In the genomic region with DNA sequence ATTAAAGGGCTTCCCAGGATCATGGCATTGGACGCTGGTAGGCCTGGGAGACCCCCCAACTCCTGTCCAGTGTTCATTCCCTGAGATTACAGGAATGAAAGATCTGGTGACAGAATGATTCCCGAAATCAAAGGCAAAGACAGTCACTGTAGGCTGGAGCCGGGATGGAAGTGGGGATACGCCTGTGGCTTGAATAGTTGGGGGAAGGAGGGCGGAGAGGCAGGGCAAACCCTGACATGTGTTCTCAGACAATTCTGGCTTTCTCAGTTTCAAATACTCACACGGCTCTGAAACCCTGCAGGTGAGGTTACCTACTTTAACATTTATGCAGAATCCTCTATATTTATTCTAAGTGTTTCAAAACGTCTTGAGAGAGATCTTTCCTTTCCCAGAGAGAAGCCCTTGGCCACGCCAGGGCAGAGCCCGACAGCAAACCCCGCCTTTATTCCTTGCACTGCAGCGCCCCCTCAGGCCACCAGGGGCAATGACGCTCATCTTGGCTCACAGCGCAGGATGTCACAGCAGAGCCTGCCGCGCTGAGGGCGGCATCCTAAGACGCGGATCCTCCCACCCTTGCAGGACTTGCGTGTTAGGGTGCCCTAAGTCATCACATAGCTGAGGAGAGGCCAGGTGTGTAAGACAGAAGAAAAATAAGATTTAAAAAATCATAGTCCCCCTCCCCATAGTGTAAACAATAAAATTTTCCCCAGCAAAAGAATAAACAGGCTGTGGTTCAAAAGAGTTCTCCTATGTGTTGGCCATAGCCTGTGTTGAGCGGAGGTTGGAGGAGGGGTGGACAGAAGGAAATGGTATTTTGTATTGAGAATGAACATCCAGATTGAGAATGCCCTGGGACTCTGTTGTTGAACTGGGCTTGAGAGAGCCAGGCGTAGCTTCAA, we compare ENCODE assay signal across 8 cellular contexts.
DNase-seq lines count a peak whose midpoint lies in the region; ATAC-seq and TF ChIP-seq lines count a peak whose summit lies in the region.

No MANE protein-coding gene starts in this region.

- TF ChIP-seq CTCF in heart right ventricle (IDR thresholded peaks at IDR 0.05) = peak; percentile 86 to 97 (median 96)

- 28 to 30% methylated on average over 21 of the region's 21 CpGs for WGBS in heart right ventricle, 2 donors

- H3K27me3 ChIP-seq in heart right ventricle = no peaks in the 10 kb centered on the region

- H3K4me3 ChIP-seq in heart right ventricle = no peak overlapping the region

- no peak overlapping the region for H3K27ac ChIP-seq in heart right ventricle

- H3K36me3 ChIP-seq in heart right ventricle = no peaks in the 10 kb centered on the region

- ATAC-seq in GM19324 (IDR thresholded peaks at IDR 0.05; ENCODE audit: low FRiP score, unreplicated experiment) (peak; percentile 90), HG03342 (IDR thresholded peaks at IDR 0.05; ENCODE audit: unreplicated experiment) (peak; percentile 92), heart right ventricle (peak; percentile 93 to 97 (median 96))
- ATAC-seq in activated naive CD4-positive, alpha-beta T cell treated with anti-CD3 and anti-CD28 coated beads, Interleukin-2, amount 50 U/mL, for 72 hours = peak; percentile 67 to 84

- H3K27ac Mint-ChIP-seq in activated naive CD4-positive, alpha-beta T cell treated with anti-CD3 and anti-CD28 coated beads, Interleukin-2, amount 50 U/mL, for 72 hours = no peak overlapping the region

- intact Hi-C loops in heart right ventricle (cut with DNase I) = loop anchor here (1.0 to 10.0 kb wide), 16 partner anchors 149 to 651 kb away; partner anchors contain the start of gene NTRK2 (in 2 of the 10)

- peak; percentile 76 for DNase-seq in D341Med (ENCODE audit: low spot score)
- DNase-seq in NCI-H69 (lab: John Stamatoyannopoulos, UW) = peak; percentile 83
- DNase-seq in activated naive CD4-positive, alpha-beta T cell treated with anti-CD3 and anti-CD28 coated beads, Interleukin-2, amount 50 U/mL, for 72 hours (ENCODE audit: low spot score in 2 of 2) = peak in 1 of 2 donors; percentile 65
- peak; percentile 78 to 82 for DNase-seq in heart right ventricle
- peak; percentile 86 for DNase-seq in putamen (ENCODE audit: low spot score)
- DNase-seq in activated CD4-positive, CD25-positive, alpha-beta regulatory T cell (lab: John Stamatoyannopoulos, UW) = no peak

- peaks cover 0 to 10% of the 10 kb centered on the region in 2 donors for H3K36me3 Mint-ChIP-seq in activated naive CD4-positive, alpha-beta T cell treated with anti-CD3 and anti-CD28 coated beads, Interleukin-2, amount 50 U/mL, for 72 hours

- H3K9me3 Mint-ChIP-seq in activated naive CD4-positive, alpha-beta T cell treated with anti-CD3 and anti-CD28 coated beads, Interleukin-2, amount 50 U/mL, for 72 hours = no peaks in the 10 kb centered on the region

- H3K4me1 ChIP-seq in heart right ventricle = peaks cover 0 to 32% (median 5%) of the 10 kb centered on the region in 9 donors

- no peaks in the 10 kb centered on the region for H3K9me3 ChIP-seq in heart right ventricle

Comparison
In these comparisons a context has a peak if more than half of its experiments do, and no peak if none do; other contexts are left out.
1. DNase-seq: peak in D341Med (single experiment), NCI-H69 (single experiment), heart right ventricle (2 of 2) and putamen (single experiment); none in activated CD4-positive, CD25-positive, alpha-beta regulatory T cell (0 of 4).
2. Peak in every context shown above with its lines, with median percentiles within 50 percentile points of each other: ATAC-seq.